In genomic region chr4:39458505-39459300, GRCh38 we compare ENCODE assay signal across 8 cellular contexts. TPM values are rescaled to one million over a fixed set of nuclear protein-coding genes. Genes with fewer than 3 reads are reported as not detected.
DNase-seq lines count a peak whose midpoint lies in the region; ATAC-seq, FAIRE-seq and TF ChIP-seq lines count a peak whose summit lies in the region.

LIAS (plus strand) TSS chr4:39459056; CDS start chr4:39459118, 62 bp downstream.
RPL9 (minus strand) TSS chr4:39458922; CDS start chr4:39458439, 483 bp downstream.

- peak within 1 kb of the TSS; percentile 53 for H2AFZ ChIP-seq in trophoblast cell (ENCODE audit: insufficient read depth, low read length, poor library complexity)

- peak within 1 kb of the TSS; percentile 98 for H3K9ac ChIP-seq in trophoblast cell (ENCODE audit: low read length)

- peak; percentile 100 for TF ChIP-seq POLR2A in GM12892 (IDR thresholded peaks at IDR 0.05; ENCODE audit: low read depth, low read length)
- TF ChIP-seq POLR2A in adrenal gland (IDR thresholded peaks at IDR 0.05): peak; percentile 82 to 97
- TF ChIP-seq POLR2A in transverse colon (IDR thresholded peaks at IDR 0.05): peak; percentile 98

- peak within 1 kb of the TSS; percentile 75 for H3K14ac ChIP-seq in trophoblast cell (ENCODE audit: low read length)

- H3K4me3 ChIP-seq in adrenal gland (peak within 1 kb of the TSS; percentile 54 to 84 (median 74)), trophoblast cell (ENCODE audit: low read depth, low read length) (peak within 1 kb of the TSS; percentile 82), transverse colon (peak within 1 kb of the TSS; percentile 62 to 84 (median 70))

- H3K79me1 ChIP-seq in trophoblast cell (ENCODE audit: low read length): peaks cover 5% of the 10 kb centered on the region

- H3K79me2 ChIP-seq in trophoblast cell (ENCODE audit: control insufficient read depth, insufficient read depth, low read length, poor library complexity): peaks cover 7% of the 10 kb centered on the region

- DNase-seq in GM12892 (ENCODE audit: insufficient read length) (peak; percentile 76), NCI-H146 (lab: John Stamatoyannopoulos, UW) (peak; percentile 98), T-helper 1 cell (peak; percentile 81 to 97 (median 87)), adrenal gland (peak; percentile 96 to 100 (median 98)), cardiac septum (ENCODE audit: low spot score) (peak; percentile 97), trophoblast cell (peak; percentile 98 to 100), transverse colon (peak; percentile 97)

- H2BK5ac ChIP-seq in trophoblast cell (ENCODE audit: low read depth, low read length, poor library complexity): peak within 1 kb of the TSS; percentile 55

- peaks cover 21 to 29% of the 10 kb centered on the region in 2 donors for H3K4me1 ChIP-seq in adrenal gland (replicated peaks in 1 of 2)
- no peaks in the 10 kb centered on the region for H3K4me1 ChIP-seq in trophoblast cell (ENCODE audit: control insufficient read depth in 1 of 2, insufficient read depth in 2 of 2, low read length in 2 of 2)
- peaks cover 0 to 31% (median 21%) of the 10 kb centered on the region in 4 donors for H3K4me1 ChIP-seq in transverse colon

- peak within 1 kb of the TSS; percentile 74 for H2BK120ac ChIP-seq in trophoblast cell (ENCODE audit: insufficient read depth, low read length, poor library complexity)

- peak; percentile 99 for FAIRE-seq in GM12892 (lab: Jason Lieb, UNC)

- peak within 1 kb of the TSS; percentile 83 for H4K91ac ChIP-seq in trophoblast cell (ENCODE audit: low read depth, low read length)

- WGBS in adrenal gland, 4 donors: 0 to 1% (median 0%) methylated on average over 31 to 55 of the region's 55 CpGs
- no CpG with 5 or more reads among the region's 55 CpGs for WGBS in trophoblast cell (ENCODE audit: extremely low coverage, insufficient coverage, insufficient read length)
- 0% methylated on average over 3 to 46 of the region's 55 CpGs for WGBS in transverse colon (ENCODE audit: low coverage in 1 of 2), 2 donors

- in situ Hi-C loops in transverse colon (cut with MboI; ENCODE audit: low pct_ligation_motif_present in 1 of 4, low pct_unique_long_range_greater_than_20kb in 1 of 4, low sequenced_read_pairs in 3 of 4): no loop called here

- no peak for TF ChIP-seq CTCF in adrenal gland (IDR thresholded peaks at IDR 0.05)
- peak in 1 of 5 experiments; percentile 25 for TF ChIP-seq CTCF in transverse colon (IDR thresholded peaks at IDR 0.05)

- no peaks in the 10 kb centered on the region for H3K9me3 ChIP-seq in adrenal gland (replicated peaks in 1 of 3)
- H3K9me3 ChIP-seq in trophoblast cell (ENCODE audit: insufficient read depth, low read depth, low read length): no peaks in the 10 kb centered on the region
- H3K9me3 ChIP-seq in transverse colon: no peaks in the 10 kb centered on the region

- H3K27ac ChIP-seq in adrenal gland (peak within 1 kb of the TSS; percentile 84 to 97 (median 93)), trophoblast cell (ENCODE audit: low read depth, low read length) (peak within 1 kb of the TSS; percentile 89), transverse colon (peak within 1 kb of the TSS; percentile 94 to 98 (median 96))

- ATAC-seq in HG02852 (IDR thresholded peaks at IDR 0.05; ENCODE audit: unreplicated experiment): peak; percentile 74

- peaks cover 0 to 46% of the 10 kb centered on the region in 2 donors for H3K36me3 ChIP-seq in adrenal gland (replicated peaks in 1 of 2)
- peaks cover 18 to 21% of the 10 kb centered on the region in 2 experiments for H3K36me3 ChIP-seq in trophoblast cell (ENCODE audit: control insufficient read depth in 1 of 2, insufficient read depth in 2 of 2, low read length in 2 of 2)
- peaks cover 0 to 53% (median 23%) of the 10 kb centered on the region in 4 donors for H3K36me3 ChIP-seq in transverse colon

- peak within 1 kb of the TSS; percentile 71 for H4K12ac ChIP-seq in trophoblast cell (ENCODE audit: low read depth, low read length)

- peak within 1 kb of the TSS; percentile 91 for H3K4ac ChIP-seq in trophoblast cell (ENCODE audit: low read depth, low read length)

- peak within 1 kb of the TSS; percentile 13 for H3K18ac ChIP-seq in trophoblast cell (ENCODE audit: low read length)

- intact Hi-C loops in adrenal gland (cut with DNase I): no loop called here
- intact Hi-C loops in cardiac septum (cut with DNase I): loop anchor here (5.0 kb wide), 5 partner anchors 69 to 599 kb away; partner anchors contain the start of genes N4BP2, RFC1, SMIM14 and UGDH
- intact Hi-C loops in transverse colon (cut with DNase I; ENCODE audit: low total_unique reads): no loop called here

- H2BK12ac ChIP-seq in trophoblast cell (ENCODE audit: low read length): no peak within 1 kb of the TSS

- H3K27me3 ChIP-seq in adrenal gland: no peaks in the 10 kb centered on the region
- H3K27me3 ChIP-seq in trophoblast cell (ENCODE audit: insufficient read depth, low read length): no peaks in the 10 kb centered on the region
- no peaks in the 10 kb centered on the region for H3K27me3 ChIP-seq in transverse colon

- H3K4me2 ChIP-seq in trophoblast cell (ENCODE audit: low read length): peak within 1 kb of the TSS; percentile 66

- H4K8ac ChIP-seq in trophoblast cell (ENCODE audit: low read depth, low read length): peak within 1 kb of the TSS; percentile 91

- no peak for TF ChIP-seq EP300 in transverse colon (IDR thresholded peaks at IDR 0.05; ENCODE audit: low read depth)

- H3K23ac ChIP-seq in trophoblast cell (ENCODE audit: low read length): no peak within 1 kb of the TSS

- H2AK5ac ChIP-seq in trophoblast cell (ENCODE audit: low read length): peak within 1 kb of the TSS; percentile 67

RNA-seq across cellular contexts. Expression of gene LIAS, which starts in this region (rescaled TPM):
- polyA plus RNA-seq in GM12892 (2012; ENCODE audit: missing spikeins): 27.1 TPM
- 10 to 100 TPM in 7 of 8 donors, 1 to 10 TPM in 1; 7.0 to 23.7 (median 16.9) TPM for total RNA-seq in adrenal gland
- 10 to 100 TPM; 17.1 to 29.6 (median 18.4) TPM for polyA plus RNA-seq in adrenal gland
- total RNA-seq in cardiac septum: 15.2 TPM
- 8.6 and 9.6 TPM in 2 replicates for polyA plus RNA-seq in trophoblast cell (2013)
- 10 to 100 TPM in 3 of 4 donors, 1 to 10 TPM in 1; 2.6 to 27.3 (median 13.0) TPM for total RNA-seq in transverse colon

RNA-seq across cellular contexts. Expression of gene RPL9, which starts in this region (rescaled TPM):
- polyA plus RNA-seq in GM12892 (2012; ENCODE audit: missing spikeins): 7,151 TPM
- 1,000 to 10,000 TPM in 7 of 8 donors, 100 to 1,000 TPM in 1; 951 to 3,860 (median 1,477) TPM for total RNA-seq in adrenal gland
- 1,000 to 10,000 TPM; 1,235 to 1,944 (median 1,931) TPM for polyA plus RNA-seq in adrenal gland
- 532 TPM for total RNA-seq in cardiac septum
- polyA plus RNA-seq in trophoblast cell (2013): 1,848 and 1,853 TPM in 2 replicates
- 1,000 to 10,000 TPM in 2 of 4 donors, 100 to 1,000 TPM in 2; 408 to 2,811 (median 1,755) TPM for total RNA-seq in transverse colon

Comparison
In these comparisons a context has a peak if more than half of its experiments do, and no peak if none do; other contexts are left out.
1. Peak in every context shown above with its lines: DNase-seq, ATAC-seq, H3K4me3 ChIP-seq and H3K27ac ChIP-seq.